Comparison of ENCODE assay signal across 16 cellular contexts in genomic region chr3:71484452-71484851, GRCh38.
"Had no signal": no experiment of that assay in that cellular context is flagged by ENCODE, and none has a peak within 500 bp of the region (broad histone marks: within the 10 kb centered on the region; RNA-seq: fewer than 3 reads in every experiment).

No MANE protein-coding gene starts in this region.

- H3K27ac Mint-ChIP-seq: activated naive CD4-positive, alpha-beta T cell treated with anti-CD3 and anti-CD28 coated beads, Interleukin-2, amount 10 ng/mL, durations not matched to agents 7 days and 5 days; activated T-helper 1 cell treated with anti-CD3 and anti-CD28 coated beads, Interleukin-12 subunit alpha, Interleukin-12 subunit beta, Interleukin-2, Interleukin-4 antibody, amounts not matched to agents 30 ng/mL and 10 ng/mL and 1 ng/mL, durations not matched to agents 14 hours and 24 hours and 36 hours; brain; dendritic cell treated with granulocyte-macrophage colony-stimulating factor and Interleukin-4, amounts not matched to agents 40 ng/mL and 50 ng/mL, for 4 days; natural killer cell treated with Interleukin-12 subunit alpha and Interleukin-12 subunit beta and Interleukin-15 and Interleukin-18, amount 100 ng/mL, for 72 hours; stimulated activated memory B cell treated with anti-CD40 and anti-IgM and Interleukin-4, amounts not matched to agents 10 μg/mL and 1 μg/mL and 100 μg/mL, for 72 hours had no signal

- H3K4me3 ChIP-seq: left ventricle myocardium inferior, mucosa of descending colon, transverse colon had no signal

- H3K36me3 Mint-ChIP-seq: natural killer cell treated with Interleukin-12 subunit alpha and Interleukin-12 subunit beta and Interleukin-15 and Interleukin-18, amount 100 ng/mL, for 72 hours; stimulated activated memory B cell treated with anti-CD40 and anti-IgM and Interleukin-4, amounts not matched to agents 10 μg/mL and 1 μg/mL and 100 μg/mL, for 72 hours had no signal

- H3K4me3 Mint-ChIP-seq: activated naive CD4-positive, alpha-beta T cell treated with anti-CD3 and anti-CD28 coated beads, Interleukin-2, amount 10 ng/mL, durations not matched to agents 7 days and 5 days; activated T-helper 1 cell treated with anti-CD3 and anti-CD28 coated beads, Interleukin-12 subunit alpha, Interleukin-12 subunit beta, Interleukin-2, Interleukin-4 antibody, amounts not matched to agents 30 ng/mL and 10 ng/mL and 1 ng/mL, durations not matched to agents 14 hours and 24 hours and 36 hours; brain; dendritic cell treated with granulocyte-macrophage colony-stimulating factor and Interleukin-4, amounts not matched to agents 40 ng/mL and 50 ng/mL, for 4 days; natural killer cell treated with Interleukin-12 subunit alpha and Interleukin-12 subunit beta and Interleukin-15 and Interleukin-18, amount 100 ng/mL, for 72 hours; stimulated activated memory B cell treated with anti-CD40 and anti-IgM and Interleukin-4, amounts not matched to agents 10 μg/mL and 1 μg/mL and 100 μg/mL, for 72 hours had no signal

- H3K27ac ChIP-seq: left ventricle myocardium inferior, transverse colon had no signal

- H3K27me3 Mint-ChIP-seq: activated naive CD4-positive, alpha-beta T cell treated with anti-CD3 and anti-CD28 coated beads, Interleukin-2, amount 10 ng/mL, durations not matched to agents 7 days and 5 days; brain; dendritic cell treated with granulocyte-macrophage colony-stimulating factor and Interleukin-4, amounts not matched to agents 40 ng/mL and 50 ng/mL, for 4 days; natural killer cell treated with Interleukin-12 subunit alpha and Interleukin-12 subunit beta and Interleukin-15 and Interleukin-18, amount 100 ng/mL, for 72 hours; stimulated activated memory B cell treated with anti-CD40 and anti-IgM and Interleukin-4, amounts not matched to agents 10 μg/mL and 1 μg/mL and 100 μg/mL, for 72 hours had no signal

- H3K9me3 ChIP-seq: left ventricle myocardium inferior, mucosa of descending colon, transverse colon had no signal

- H3K4me1 ChIP-seq: left ventricle myocardium inferior, transverse colon had no signal

- DNase-seq: activated CD8-positive, alpha-beta memory T cell treated with anti-CD3 and anti-CD28 coated beads, Interleukin-2, amount 50 U/mL, for 4 hours; activated naive CD4-positive, alpha-beta T cell treated with anti-CD3 and anti-CD28 coated beads, Interleukin-2, amount 10 ng/mL, durations not matched to agents 7 days and 5 days; effector memory CD4-positive, alpha-beta T cell; foreskin fibroblast; hippocampal formation; left ventricle myocardium inferior; mucosa of descending colon; stimulated activated CD4-positive, alpha-beta T cell treated with anti-CD3 and anti-CD28 coated beads, Interleukin-2, amount 100 ng/mL, for 48 hours; substantia nigra; T-helper 9 cell; transverse colon had no signal

- ATAC-seq: mucosa of descending colon; natural killer cell treated with Interleukin-12 subunit alpha and Interleukin-12 subunit beta and Interleukin-15 and Interleukin-18, amount 100 ng/mL, for 72 hours; stimulated activated memory B cell treated with anti-CD40 and anti-IgM and Interleukin-4, amounts not matched to agents 10 μg/mL and 1 μg/mL and 100 μg/mL, for 72 hours had no signal

- H3K36me3 ChIP-seq: left ventricle myocardium inferior, transverse colon had no signal

- H3K9me3 Mint-ChIP-seq: activated naive CD4-positive, alpha-beta T cell treated with anti-CD3 and anti-CD28 coated beads, Interleukin-2, amount 10 ng/mL, durations not matched to agents 7 days and 5 days; activated T-helper 1 cell treated with anti-CD3 and anti-CD28 coated beads, Interleukin-12 subunit alpha, Interleukin-12 subunit beta, Interleukin-2, Interleukin-4 antibody, amounts not matched to agents 30 ng/mL and 10 ng/mL and 1 ng/mL, durations not matched to agents 14 hours and 24 hours and 36 hours; brain; dendritic cell treated with granulocyte-macrophage colony-stimulating factor and Interleukin-4, amounts not matched to agents 40 ng/mL and 50 ng/mL, for 4 days; natural killer cell treated with Interleukin-12 subunit alpha and Interleukin-12 subunit beta and Interleukin-15 and Interleukin-18, amount 100 ng/mL, for 72 hours; stimulated activated memory B cell treated with anti-CD40 and anti-IgM and Interleukin-4, amounts not matched to agents 10 μg/mL and 1 μg/mL and 100 μg/mL, for 72 hours had no signal

- H3K27me3 ChIP-seq: transverse colon had no signal
